In genomic region chr4:2535386-2536192, GRCh38 we compare ENCODE assay signal across 1 cellular context.
TF ChIP-seq lines count a peak whose summit lies in the region.

No MANE protein-coding gene starts in this region.

TF ChIP-seq in HepG2, 621 proteins besides CTCF, POLR2A, EP300 and RAD21 (continued from another document and continues in another):
- TF ChIP-seq, protein P1, sequence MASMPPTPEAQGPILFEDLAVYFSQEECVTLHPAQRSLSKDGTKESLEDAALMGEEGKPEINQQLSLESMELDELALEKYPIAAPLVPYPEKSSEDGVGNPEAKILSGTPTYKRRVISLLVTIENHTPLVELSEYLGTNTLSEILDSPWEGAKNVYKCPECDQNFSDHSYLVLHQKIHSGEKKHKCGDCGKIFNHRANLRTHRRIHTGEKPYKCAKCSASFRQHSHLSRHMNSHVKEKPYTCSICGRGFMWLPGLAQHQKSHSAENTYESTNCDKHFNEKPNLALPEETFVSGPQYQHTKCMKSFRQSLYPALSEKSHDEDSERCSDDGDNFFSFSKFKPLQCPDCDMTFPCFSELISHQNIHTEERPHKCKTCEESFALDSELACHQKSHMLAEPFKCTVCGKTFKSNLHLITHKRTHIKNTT (CRISPR knock-in tag; IDR thresholded peaks at IDR 0.05): no peak
- TF ChIP-seq ZSCAN20 (CRISPR knock-in tag; IDR thresholded peaks at IDR 0.05; ENCODE audit: borderline replicate concordance): no peak
- TF ChIP-seq FOXA3 (CRISPR knock-in tag; IDR thresholded peaks at IDR 0.05): no peak
- TF ChIP-seq ZNF546 (CRISPR knock-in tag; conservative IDR thresholded peaks at IDR 0.05): no peak
- no peak for TF ChIP-seq REPIN1 (CRISPR knock-in tag; IDR thresholded peaks at IDR 0.05; ENCODE audit: borderline replicate concordance, low read depth)
- peak; percentile 42; the same call in 1 of the 2 replicates for TF ChIP-seq ZNF468 (CRISPR knock-in tag; IDR thresholded peaks at IDR 0.05)
- peak; percentile 10; the same call in 1 of the 2 replicates for TF ChIP-seq ZNF331 (CRISPR knock-in tag; IDR thresholded peaks at IDR 0.05)
- no peak for TF ChIP-seq SATB2 (CRISPR knock-in tag; IDR thresholded peaks at IDR 0.05)
- no peak for TF ChIP-seq RNF2 (conservative IDR thresholded peaks at IDR 0.05; ENCODE audit: low read depth)
- no peak; the same call in 1 of the 2 replicates for TF ChIP-seq ZSCAN25 (CRISPR knock-in tag; IDR thresholded peaks at IDR 0.05)
- TF ChIP-seq FOXK1 (CRISPR knock-in tag; IDR thresholded peaks at IDR 0.05; ENCODE audit: borderline replicate concordance, low read depth): 0 out of 2 replicates have a peak, but pooled peaks have one; percentile 12
- 0 out of 2 replicates have a peak, but pooled peaks have one; percentile 38 for TF ChIP-seq GLI4 (CRISPR knock-in tag; IDR thresholded peaks at IDR 0.05; ENCODE audit: borderline replicate concordance)
- TF ChIP-seq PHB2 (IDR thresholded peaks at IDR 0.05; ENCODE audit: partially characterized antibody): no peak
- TF ChIP-seq CHD2 (IDR thresholded peaks at IDR 0.05; ENCODE audit: low read depth, low read length): no peak
- TF ChIP-seq ZFP82 (CRISPR knock-in tag; IDR thresholded peaks at IDR 0.05; ENCODE audit: borderline replicate concordance): no peak; the same call in 1 of the 2 replicates
- TF ChIP-seq ZNF142 (CRISPR knock-in tag; IDR thresholded peaks at IDR 0.05): peak; percentile 49; the same call in 1 of the 2 replicates
- no peak for TF ChIP-seq ZNF558 (CRISPR knock-in tag; IDR thresholded peaks at IDR 0.05; ENCODE audit: borderline replicate concordance)
- TF ChIP-seq ZNF205 (CRISPR knock-in tag; IDR thresholded peaks at IDR 0.05): 0 out of 2 replicates have a peak, but pooled peaks have one; percentile 17
- 0 out of 2 replicates have a peak, but pooled peaks have one; percentile 46 for TF ChIP-seq ZNF761 (CRISPR knock-in tag; conservative IDR thresholded peaks at IDR 0.05)
- 0 out of 2 replicates have a peak, but pooled peaks have one; percentile 7 for TF ChIP-seq RXRB (CRISPR knock-in tag; IDR thresholded peaks at IDR 0.05; ENCODE audit: borderline replicate concordance)
- no peak for TF ChIP-seq CERS6 (CRISPR knock-in tag; IDR thresholded peaks at IDR 0.05)
- TF ChIP-seq ZNF224 (CRISPR knock-in tag; IDR thresholded peaks at IDR 0.05): 0 out of 2 replicates have a peak, but pooled peaks have one; percentile 5
- TF ChIP-seq HMGXB3 (CRISPR knock-in tag; IDR thresholded peaks at IDR 0.05; ENCODE audit: borderline replicate concordance): no peak; the same call in 1 of the 2 replicates
- no peak for TF ChIP-seq PCBP2 (optimal IDR thresholded peaks at IDR 0.05; ENCODE audit: low read depth, low read length, poor library complexity, severe bottlenecking)
- no peak for TF ChIP-seq YY1 (IDR thresholded peaks at IDR 0.05; ENCODE audit: insufficient read depth, insufficient replicate concordance, low read depth, low read length)
- peak; percentile 61; the same call in 1 of the 2 replicates for TF ChIP-seq WIZ (CRISPR knock-in tag; IDR thresholded peaks at IDR 0.05)
- TF ChIP-seq FOXJ3 (CRISPR knock-in tag; IDR thresholded peaks at IDR 0.05; ENCODE audit: borderline replicate concordance): no peak
- no peak for TF ChIP-seq ZNF318 (CRISPR knock-in tag; IDR thresholded peaks at IDR 0.05)
- TF ChIP-seq ZNF572 (CRISPR knock-in tag; IDR thresholded peaks at IDR 0.05): peak; percentile 69; the same call in 1 of the 2 replicates
- TF ChIP-seq ZNF264 (CRISPR knock-in tag; IDR thresholded peaks at IDR 0.05): no peak
- no peak for TF ChIP-seq AKAP8 (CRISPR knock-in tag; IDR thresholded peaks at IDR 0.05)
- TF ChIP-seq, protein P2, sequence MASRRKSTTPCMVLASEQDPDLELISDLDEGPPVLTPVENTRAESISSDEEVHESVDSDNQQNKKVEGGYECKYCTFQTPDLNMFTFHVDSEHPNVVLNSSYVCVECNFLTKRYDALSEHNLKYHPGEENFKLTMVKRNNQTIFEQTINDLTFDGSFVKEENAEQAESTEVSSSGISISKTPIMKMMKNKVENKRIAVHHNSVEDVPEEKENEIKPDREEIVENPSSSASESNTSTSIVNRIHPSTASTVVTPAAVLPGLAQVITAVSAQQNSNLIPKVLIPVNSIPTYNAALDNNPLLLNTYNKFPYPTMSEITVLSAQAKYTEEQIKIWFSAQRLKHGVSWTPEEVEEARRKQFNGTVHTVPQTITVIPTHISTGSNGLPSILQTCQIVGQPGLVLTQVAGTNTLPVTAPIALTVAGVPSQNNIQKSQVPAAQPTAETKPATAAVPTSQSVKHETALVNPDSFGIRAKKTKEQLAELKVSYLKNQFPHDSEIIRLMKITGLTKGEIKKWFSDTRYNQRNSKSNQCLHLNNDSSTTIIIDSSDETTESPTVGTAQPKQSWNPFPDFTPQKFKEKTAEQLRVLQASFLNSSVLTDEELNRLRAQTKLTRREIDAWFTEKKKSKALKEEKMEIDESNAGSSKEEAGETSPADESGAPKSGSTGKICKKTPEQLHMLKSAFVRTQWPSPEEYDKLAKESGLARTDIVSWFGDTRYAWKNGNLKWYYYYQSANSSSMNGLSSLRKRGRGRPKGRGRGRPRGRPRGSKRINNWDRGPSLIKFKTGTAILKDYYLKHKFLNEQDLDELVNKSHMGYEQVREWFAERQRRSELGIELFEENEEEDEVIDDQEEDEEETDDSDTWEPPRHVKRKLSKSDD (CRISPR knock-in tag; IDR thresholded peaks at IDR 0.05; ENCODE audit: low read depth): no peak
- peak; percentile 36; the same call in 1 of the 2 replicates for TF ChIP-seq ZNF350 (CRISPR knock-in tag; IDR thresholded peaks at IDR 0.05; ENCODE audit: borderline replicate concordance, low read depth)
